In the genomic region with DNA sequence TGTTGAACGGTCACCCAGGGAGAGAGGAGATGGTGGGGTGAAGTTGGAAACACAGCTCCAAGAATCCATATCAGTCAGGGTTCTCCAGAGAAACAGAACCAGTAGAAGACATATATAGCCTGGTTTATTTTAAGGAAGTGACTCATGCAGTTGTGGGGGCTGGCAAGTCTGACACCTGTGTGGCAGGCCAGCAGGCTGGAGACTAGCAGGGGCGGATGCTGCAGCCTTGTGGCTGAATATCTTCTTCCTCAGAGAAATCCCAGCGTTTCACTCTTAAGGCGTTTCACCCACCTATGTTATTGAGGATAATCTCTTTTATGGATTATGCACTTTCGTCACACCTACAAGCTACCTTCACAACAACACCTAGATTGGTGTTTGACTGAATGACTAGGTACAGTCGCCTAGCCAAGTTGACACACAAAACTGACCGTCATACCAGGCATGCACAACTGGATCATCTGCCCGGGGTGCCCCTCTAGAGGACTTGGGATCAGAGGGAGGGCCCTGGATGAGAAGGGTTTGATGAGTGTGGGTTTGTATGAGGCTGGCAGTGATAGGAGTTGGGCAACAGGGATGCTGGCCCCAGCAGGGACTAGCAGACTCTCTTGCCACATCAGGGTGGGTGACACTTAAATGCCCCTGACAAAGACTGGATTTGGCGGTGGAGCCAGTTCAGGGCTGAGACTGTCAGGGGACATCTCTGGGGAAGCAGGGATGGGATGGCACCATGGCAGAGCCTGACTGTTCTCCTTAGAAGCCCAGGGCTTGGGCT, we compare ENCODE assay signal across 11 cellular contexts. TPM values are rescaled to one million over a fixed set of nuclear protein-coding genes. Genes with fewer than 3 reads are reported as not detected.
A peak's percentile ranks its signal among the peaks of the same experiment; 100 is the strongest.
DNase-seq lines count a peak whose midpoint lies in the region; TF ChIP-seq lines count a peak whose summit lies in the region.
"Had no signal": no experiment of that assay in that cellular context is flagged by ENCODE, and none has a peak within 500 bp of the region (broad histone marks: within the 10 kb centered on the region; RNA-seq: fewer than 3 reads in every experiment).

No MANE protein-coding gene starts in this region.

- H3K9me3 Mint-ChIP-seq in MCF 10A (ENCODE audit: unreplicated experiment) (no peaks in the 10 kb centered on the region), nephron progenitor cell (peaks cover 5% of the 10 kb centered on the region)
- H3K9me3 Mint-ChIP-seq: T-helper 2 cell treated with Interferon-gamma antibody and Interleukin-4, amounts not matched to agents 5 μg/mL and 100 μg/mL, for 36 hours had no signal

- POLR2A ChIA-PET in MCF 10A (lab: Yijun Ruan, JAX) = no interaction called here

- H3K4me1 Mint-ChIP-seq in MCF 10A (ENCODE audit: insufficient read depth, unreplicated experiment) (peaks cover 13% of the 10 kb centered on the region), nephron progenitor cell (no peaks in the 10 kb centered on the region)

- no peaks in the 10 kb centered on the region for H3K4me1 ChIP-seq in breast epithelium
- H3K4me1 ChIP-seq in testis = no peaks in the 10 kb centered on the region
- H3K4me1 ChIP-seq: colonic mucosa had no signal

- no peaks in the 10 kb centered on the region for H3K9me3 ChIP-seq in breast epithelium
- H3K9me3 ChIP-seq in testis = no peaks in the 10 kb centered on the region
- H3K9me3 ChIP-seq: colonic mucosa had no signal

- 71 to 85% methylated on average over 9 of the region's 9 CpGs for WGBS in testis, 2 donors

- H3K27ac Mint-ChIP-seq in MCF 10A (ENCODE audit: low read depth, unreplicated experiment) = no peak overlapping the region
- H3K27ac Mint-ChIP-seq in nephron progenitor cell = no peak overlapping the region
- H3K27ac Mint-ChIP-seq: T-helper 2 cell treated with Interferon-gamma antibody and Interleukin-4, amounts not matched to agents 5 μg/mL and 100 μg/mL, for 36 hours had no signal

- H3K4me3 Mint-ChIP-seq in MCF 10A (ENCODE audit: unreplicated experiment) (no peak overlapping the region), nephron progenitor cell (no peak overlapping the region)
- H3K4me3 Mint-ChIP-seq: T-helper 2 cell treated with Interferon-gamma antibody and Interleukin-4, amounts not matched to agents 5 μg/mL and 100 μg/mL, for 36 hours had no signal

- DNase-seq in MCF 10A (ENCODE audit: unreplicated experiment) (peak; percentile 43), breast epithelium (ENCODE audit: low spot score in 2 of 2) (no peak), RKO (ENCODE audit: low spot score) (peak; percentile 3), fibroblast of pulmonary artery (ENCODE audit: low read depth) (peak; percentile 24), testis (peak; percentile 6), NCI-H526 treated with DMSO at 0.1 percent for 48 hours (lab: John Stamatoyannopoulos, UW) (no peak), NCI-H146 treated with DMSO at 0.1 percent for 48 hours (lab: John Stamatoyannopoulos, UW; ENCODE audit: unreplicated experiment) (no peak), nephron progenitor cell (no peak)
- DNase-seq: stimulated activated CD4-positive, alpha-beta T cell treated with anti-CD3 and anti-CD28 coated beads, Interleukin-12 subunit alpha, Interleukin-12 subunit beta, amount 100 ng/mL, for 4 hours had no signal

- H3K4me3 ChIP-seq in breast epithelium (no peak overlapping the region), fibroblast of pulmonary artery (replicated peaks; ENCODE audit: low read depth, low read length) (no peak overlapping the region), testis (no peak overlapping the region)
- H3K4me3 ChIP-seq: colonic mucosa had no signal

- TF ChIP-seq CTCF in MCF 10A (IDR thresholded peaks at IDR 0.05; ENCODE audit: unreplicated experiment) (no peak), breast epithelium (IDR thresholded peaks at IDR 0.05) (no peak), fibroblast of pulmonary artery (IDR thresholded peaks at IDR 0.05; ENCODE audit: low read length, missing control alignments) (no peak), testis (IDR thresholded peaks at IDR 0.05) (no peak), nephron progenitor cell (IDR thresholded peaks at IDR 0.05) (no peak)

- H3K27ac ChIP-seq in breast epithelium (no peak overlapping the region), testis (no peak overlapping the region)
- H3K27ac ChIP-seq: colonic mucosa had no signal

- intact Hi-C loops in MCF 10A (cut with micrococcal nuclease) (no loop called here), breast epithelium (cut with DNase I; ENCODE audit: low total_unique reads) (no loop called here), testis (cut with DNase I; ENCODE audit: low total_unique reads) (no loop called here)

- no TSS peak for BruUV-seq in MCF 10A (replicated peaks; lab: Mats Ljungman, UMichigan)

- TF ChIP-seq POLR2A in breast epithelium (IDR thresholded peaks at IDR 0.05) = no peak
- no peak for TF ChIP-seq POLR2A in testis (IDR thresholded peaks at IDR 0.05)

- H3K27me3 Mint-ChIP-seq in MCF 10A (ENCODE audit: insufficient read depth, unreplicated experiment) = peaks cover 10% of the 10 kb centered on the region
- H3K27me3 Mint-ChIP-seq in nephron progenitor cell (ENCODE audit: low read depth, poor library complexity) = peaks cover 23% of the 10 kb centered on the region

- H3K36me3 Mint-ChIP-seq in MCF 10A (ENCODE audit: insufficient read depth, unreplicated experiment) (no peaks in the 10 kb centered on the region), nephron progenitor cell (ENCODE audit: low read depth) (no peaks in the 10 kb centered on the region)

- H3K36me3 ChIP-seq in breast epithelium (no peaks in the 10 kb centered on the region), testis (ENCODE audit: low read depth, missing control alignments) (no peaks in the 10 kb centered on the region)
- H3K36me3 ChIP-seq: colonic mucosa had no signal

- H3K27me3 ChIP-seq in breast epithelium (no peaks in the 10 kb centered on the region), testis (no peaks in the 10 kb centered on the region)
- H3K27me3 ChIP-seq: colonic mucosa had no signal

- CTCF ChIA-PET in MCF 10A (lab: Yijun Ruan, JAX) = no interaction called here

RNA-seq across cellular contexts. Expression of a gene that starts 23.4 kb away (rescaled TPM):
- total RNA-seq in MCF 10A (2022) = not detected in 2 replicates
- not detected for total RNA-seq in breast epithelium
- total RNA-seq in testis = 10 to 100 TPM in 1 of 2 donors, 1 to 10 TPM in 1; 5.3 to 10.7 TPM
- 5.1 TPM for polyA plus RNA-seq in testis (ENCODE audit: insufficient read depth, low read depth, low replicate concordance)
- total RNA-seq: colonic mucosa had no signal

RNA-seq across cellular contexts. Expression of a gene that starts 41.5 kb away (rescaled TPM):
- total RNA-seq in MCF 10A (2022) (not detected in 2 replicates), breast epithelium (not detected), testis (under 1 TPM; 0.24 to 0.31 TPM)
- polyA plus RNA-seq in testis (ENCODE audit: insufficient read depth, low read depth, low replicate concordance) = 0.34 TPM

RNA-seq across cellular contexts. Expression of a gene that starts 52.8 kb away (rescaled TPM):
- total RNA-seq in MCF 10A (2022) (12.7 and 29.3 TPM in 2 replicates), breast epithelium (1 to 10 TPM in 1 of 3 donors, under 1 TPM in 1, not detected in 1; 0.33 to 3.0 TPM), testis (10 to 100 TPM; 10.2 to 13.9 TPM)
- 30.2 TPM for polyA plus RNA-seq in testis (ENCODE audit: insufficient read depth, low read depth, low replicate concordance)

Comparison
In these comparisons a context has a peak if more than half of its experiments do, and no peak if none do; other contexts are left out.
1. DNase-seq: peak in MCF 10A (single experiment), RKO (single experiment), fibroblast of pulmonary artery (single experiment) and testis (single experiment); none in breast epithelium (0 of 2), NCI-H526 treated with DMSO at 0.1 percent for 48 hours (single experiment), NCI-H146 treated with DMSO at 0.1 percent for 48 hours (single experiment) and nephron progenitor cell (single experiment).